ENCODE assay signal across 11 cellular contexts in genomic region chr5:16574789-16575785, GRCh38. TPM values are rescaled to one million over a fixed set of nuclear protein-coding genes. Genes with fewer than 3 reads are reported as not detected.
DNase-seq lines count a peak whose midpoint lies in the region; ATAC-seq and TF ChIP-seq lines count a peak whose summit lies in the region.
"Had no signal": no experiment of that assay in that cellular context is flagged by ENCODE, and none has a peak within 500 bp of the region (broad histone marks: within the 10 kb centered on the region; RNA-seq: fewer than 3 reads in every experiment).

No MANE protein-coding gene starts in this region.

- no peaks in the 10 kb centered on the region for H4K20me1 ChIP-seq in PC-9 (ENCODE audit: insufficient read depth)

- peaks cover 16% of the 10 kb centered on the region for H3K36me3 Mint-ChIP-seq in activated CD4-positive, alpha-beta T cell treated with anti-CD3 and anti-CD28 coated beads, Interleukin-2, amount 10 ng/mL, durations not matched to agents 24 days and 14 days (ENCODE audit: low read depth)
- H3K36me3 Mint-ChIP-seq in activated naive CD4-positive, alpha-beta T cell treated with anti-CD3 and anti-CD28 coated beads for 36 hours (ENCODE audit: low read depth) = peaks cover 11% of the 10 kb centered on the region

- no peak overlapping the region for H2AFZ ChIP-seq in PC-9

- peaks cover 10% of the 10 kb centered on the region for H3K4me1 Mint-ChIP-seq in activated CD4-positive, alpha-beta T cell treated with anti-CD3 and anti-CD28 coated beads, Interleukin-2, amount 10 ng/mL, durations not matched to agents 24 days and 14 days
- peaks cover 25% of the 10 kb centered on the region for H3K4me1 Mint-ChIP-seq in activated naive CD4-positive, alpha-beta T cell treated with anti-CD3 and anti-CD28 coated beads for 36 hours (ENCODE audit: low read depth)

- H3K4me1 ChIP-seq in PC-9 (replicated peaks; ENCODE audit: insufficient read depth) = no peaks in the 10 kb centered on the region
- H3K4me1 ChIP-seq: A549 had no signal

- H3K9me3 Mint-ChIP-seq in activated CD4-positive, alpha-beta T cell treated with anti-CD3 and anti-CD28 coated beads, Interleukin-2, amount 10 ng/mL, durations not matched to agents 24 days and 14 days = no peaks in the 10 kb centered on the region
- H3K9me3 Mint-ChIP-seq in activated naive CD4-positive, alpha-beta T cell treated with anti-CD3 and anti-CD28 coated beads for 36 hours = peaks cover 5% of the 10 kb centered on the region
- H3K9me3 Mint-ChIP-seq: T-helper 1 cell treated with Interleukin-12 subunit alpha and Interleukin-12 subunit beta and Interleukin-4 antibody, amounts not matched to agents 30 μg/mL and 1 μg/mL, for 36 hours had no signal

- intact Hi-C loops in activated CD4-positive, alpha-beta T cell treated with anti-CD3 and anti-CD28 coated beads, Interleukin-2, amount 10 ng/mL, durations not matched to agents 24 days and 14 days (cut with micrococcal nuclease) = no loop called here
- intact Hi-C loops in activated naive CD4-positive, alpha-beta T cell treated with anti-CD3 and anti-CD28 coated beads for 36 hours (cut with micrococcal nuclease) = no loop called here
- intact Hi-C loops in PC-9 (cut with micrococcal nuclease; ENCODE audit: unreplicated experiment) = no loop called here

- peak; percentile 31 for DNase-seq in activated CD4-positive, alpha-beta T cell treated with anti-CD3 and anti-CD28 coated beads for 48 hours
- DNase-seq in activated CD4-positive, alpha-beta T cell treated with anti-CD3 and anti-CD28 coated beads, Interleukin-2, amount 10 ng/mL, durations not matched to agents 24 days and 14 days = no peak
- DNase-seq in astrocyte of the spinal cord (ENCODE audit: low read depth, low spot score) (peak; percentile 92), iPS DF 4.7 (ENCODE audit: extremely low read depth, low spot score) (peak; percentile 38), PC-9 (no peak)
- no peak for DNase-seq in activated naive CD4-positive, alpha-beta T cell treated with anti-CD3 and anti-CD28 coated beads for 36 hours
- DNase-seq: stimulated activated CD4-positive, alpha-beta T cell treated with anti-CD3 and anti-CD28 coated beads, Interleukin-12 subunit alpha, Interleukin-12 subunit beta, amount 100 ng/mL, for 4 hours had no signal

- POLR2A ChIA-PET in PC-9 (lab: Charles Lee; ENCODE audit: unreplicated experiment) = no interaction called here

- CTCF ChIA-PET in activated naive CD4-positive, alpha-beta T cell treated with anti-CD3 and anti-CD28 coated beads for 36 hours (lab: Charles Lee) = no interaction called here
- CTCF ChIA-PET in PC-9 (lab: Charles Lee) = interaction anchor here (0.6 to 1.1 kb wide), 3 partner anchors 10 to 664 kb away, joined by 3 to 5 read pairs (median 4); no protein-coding TSS in a partner anchor

- H3K9me2 ChIP-seq in PC-9 (ENCODE audit: insufficient read depth) = no peaks in the 10 kb centered on the region; the same call in 1 of the 2 replicates

- BruUV-seq in PC-9 (replicated peaks; lab: Mats Ljungman, UMichigan) = no TSS peak

- no peak overlapping the region for H3K27ac Mint-ChIP-seq in activated CD4-positive, alpha-beta T cell treated with anti-CD3 and anti-CD28 coated beads, Interleukin-2, amount 10 ng/mL, durations not matched to agents 24 days and 14 days
- no peak overlapping the region for H3K27ac Mint-ChIP-seq in activated naive CD4-positive, alpha-beta T cell treated with anti-CD3 and anti-CD28 coated beads for 36 hours
- H3K27ac Mint-ChIP-seq: T-helper 1 cell treated with Interleukin-12 subunit alpha and Interleukin-12 subunit beta and Interleukin-4 antibody, amounts not matched to agents 30 μg/mL and 1 μg/mL, for 36 hours had no signal

- H3K4me2 ChIP-seq in PC-9 = no peak overlapping the region
- H3K4me2 ChIP-seq: A549 had no signal

- no peaks in the 10 kb centered on the region for H3K79me2 ChIP-seq in PC-9 (ENCODE audit: low read depth)

- TF ChIP-seq CTCF in astrocyte of the spinal cord (IDR thresholded peaks at IDR 0.05; ENCODE audit: low read depth, low read length) (no peak), PC-9 (conservative IDR thresholded peaks at IDR 0.05) (no peak)

- no peaks in the 10 kb centered on the region for H3K27me3 Mint-ChIP-seq in activated CD4-positive, alpha-beta T cell treated with anti-CD3 and anti-CD28 coated beads, Interleukin-2, amount 10 ng/mL, durations not matched to agents 24 days and 14 days
- H3K27me3 Mint-ChIP-seq in activated naive CD4-positive, alpha-beta T cell treated with anti-CD3 and anti-CD28 coated beads for 36 hours (ENCODE audit: low read depth) = no peaks in the 10 kb centered on the region

- no peak overlapping the region for H3K4me3 Mint-ChIP-seq in activated CD4-positive, alpha-beta T cell treated with anti-CD3 and anti-CD28 coated beads, Interleukin-2, amount 10 ng/mL, durations not matched to agents 24 days and 14 days
- H3K4me3 Mint-ChIP-seq in activated naive CD4-positive, alpha-beta T cell treated with anti-CD3 and anti-CD28 coated beads for 36 hours = no peak overlapping the region
- H3K4me3 Mint-ChIP-seq: T-helper 1 cell treated with Interleukin-12 subunit alpha and Interleukin-12 subunit beta and Interleukin-4 antibody, amounts not matched to agents 30 μg/mL and 1 μg/mL, for 36 hours had no signal

- H3K27ac ChIP-seq in temporal lobe (ENCODE audit: low read depth, low read length) (peak overlapping the region; percentile 54), PC-9 (no peak overlapping the region)
- H3K27ac ChIP-seq: A549 had no signal

- ATAC-seq in HG02852 (IDR thresholded peaks at IDR 0.05; ENCODE audit: unreplicated experiment) = no peak
- ATAC-seq: A549 had no signal

- H3K36me3 ChIP-seq in PC-9 (ENCODE audit: low read depth) = no peaks in the 10 kb centered on the region

- H3K27me3 ChIP-seq in PC-9 (ENCODE audit: insufficient read depth, low read depth) = peaks cover 15% of the 10 kb centered on the region; the same call in 1 of the 2 replicates

- H3K9me3 ChIP-seq in PC-9 (ENCODE audit: insufficient read depth, low read depth) = no peaks in the 10 kb centered on the region
- H3K9me3 ChIP-seq: A549 had no signal

- no peak overlapping the region for H3K4me3 ChIP-seq in astrocyte of the spinal cord (ENCODE audit: low read depth, low read length)
- no peak overlapping the region for H3K4me3 ChIP-seq in PC-9
- H3K4me3 ChIP-seq: A549 had no signal

- H3F3A ChIP-seq in PC-9 (ENCODE audit: insufficient read depth, low read depth) = no peaks in the 10 kb centered on the region

- in situ Hi-C loops in astrocyte of the spinal cord (cut with HindIII; ENCODE audit: low sequenced_read_pairs) = no loop called here

RNA-seq across cellular contexts. Expression of gene RETREG1, which starts 41.7 kb away (rescaled TPM):
- 21.1 and 21.5 TPM in 2 replicates for total RNA-seq in activated CD4-positive, alpha-beta T cell treated with anti-CD3 and anti-CD28 coated beads, Interleukin-2, amount 10 ng/mL, durations not matched to agents 24 days and 14 days
- total RNA-seq in temporal lobe (56.5 TPM), PC-9 (2021) (5.6 and 9.7 TPM in 2 replicates)
- 10 to 100 TPM; 19.3 to 20.0 TPM for total RNA-seq in activated naive CD4-positive, alpha-beta T cell treated with anti-CD3 and anti-CD28 coated beads for 36 hours

Comparison
In these comparisons a context has a peak if more than half of its experiments do, and no peak if none do; other contexts are left out.
1. DNase-seq: peak in activated CD4-positive, alpha-beta T cell treated with anti-CD3 and anti-CD28 coated beads for 48 hours (single experiment), astrocyte of the spinal cord (single experiment) and iPS DF 4.7 (single experiment); none in activated CD4-positive, alpha-beta T cell treated with anti-CD3 and anti-CD28 coated beads, Interleukin-2, amount 10 ng/mL, durations not matched to agents 24 days and 14 days (single experiment), activated naive CD4-positive, alpha-beta T cell treated with anti-CD3 and anti-CD28 coated beads for 36 hours (single experiment) and PC-9 (0 of 2).